Comparison of ENCODE assay signal across 1 cellular context in the genomic region with DNA sequence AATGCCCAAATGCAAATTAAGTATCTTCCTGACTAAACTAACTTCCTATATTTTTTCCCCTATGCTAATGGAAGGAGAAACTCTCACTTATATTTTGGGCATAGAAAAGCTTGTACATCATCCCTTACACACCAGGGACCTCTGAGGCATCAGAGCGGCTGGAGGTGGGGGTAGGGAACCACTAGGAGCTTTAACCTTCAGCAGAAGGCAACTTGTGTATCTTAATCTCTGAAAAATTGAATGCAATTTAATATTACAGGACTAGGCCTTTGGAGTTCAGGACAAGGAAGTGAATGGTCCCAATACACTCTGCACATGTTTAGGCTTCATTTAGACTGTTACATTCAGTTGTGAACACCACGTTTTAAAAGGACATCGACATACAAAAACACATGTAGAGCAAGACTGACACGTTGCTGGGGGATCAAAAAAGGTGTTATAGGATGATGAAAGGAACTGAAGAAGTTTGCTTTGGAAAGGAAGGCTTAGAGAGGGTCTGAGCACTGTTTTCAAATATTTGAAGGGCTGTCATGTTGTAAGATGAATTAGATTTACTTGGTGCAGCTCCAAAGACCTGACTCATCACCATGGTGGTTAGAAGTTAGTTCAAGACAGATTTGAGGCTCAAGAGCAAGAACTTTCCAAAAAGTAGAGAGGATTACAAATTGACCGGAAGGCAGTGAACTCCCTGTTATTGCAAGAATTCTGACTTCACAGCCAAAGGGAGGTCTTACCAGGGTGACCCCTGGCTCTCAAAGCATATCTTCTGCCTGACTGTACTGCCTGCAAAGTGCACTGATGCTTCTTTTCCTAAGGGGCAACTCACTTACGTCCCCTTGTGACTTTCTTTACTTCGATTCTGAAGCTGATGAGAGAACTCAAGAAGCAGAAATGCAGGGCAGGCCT.
TF ChIP-seq lines count a peak whose summit lies in the region.

No MANE protein-coding gene starts in this region.

TF ChIP-seq in K562, 482 proteins besides CTCF, POLR2A, EP300 and RAD21 (continued from another document):
- TF ChIP-seq, protein P1, sequence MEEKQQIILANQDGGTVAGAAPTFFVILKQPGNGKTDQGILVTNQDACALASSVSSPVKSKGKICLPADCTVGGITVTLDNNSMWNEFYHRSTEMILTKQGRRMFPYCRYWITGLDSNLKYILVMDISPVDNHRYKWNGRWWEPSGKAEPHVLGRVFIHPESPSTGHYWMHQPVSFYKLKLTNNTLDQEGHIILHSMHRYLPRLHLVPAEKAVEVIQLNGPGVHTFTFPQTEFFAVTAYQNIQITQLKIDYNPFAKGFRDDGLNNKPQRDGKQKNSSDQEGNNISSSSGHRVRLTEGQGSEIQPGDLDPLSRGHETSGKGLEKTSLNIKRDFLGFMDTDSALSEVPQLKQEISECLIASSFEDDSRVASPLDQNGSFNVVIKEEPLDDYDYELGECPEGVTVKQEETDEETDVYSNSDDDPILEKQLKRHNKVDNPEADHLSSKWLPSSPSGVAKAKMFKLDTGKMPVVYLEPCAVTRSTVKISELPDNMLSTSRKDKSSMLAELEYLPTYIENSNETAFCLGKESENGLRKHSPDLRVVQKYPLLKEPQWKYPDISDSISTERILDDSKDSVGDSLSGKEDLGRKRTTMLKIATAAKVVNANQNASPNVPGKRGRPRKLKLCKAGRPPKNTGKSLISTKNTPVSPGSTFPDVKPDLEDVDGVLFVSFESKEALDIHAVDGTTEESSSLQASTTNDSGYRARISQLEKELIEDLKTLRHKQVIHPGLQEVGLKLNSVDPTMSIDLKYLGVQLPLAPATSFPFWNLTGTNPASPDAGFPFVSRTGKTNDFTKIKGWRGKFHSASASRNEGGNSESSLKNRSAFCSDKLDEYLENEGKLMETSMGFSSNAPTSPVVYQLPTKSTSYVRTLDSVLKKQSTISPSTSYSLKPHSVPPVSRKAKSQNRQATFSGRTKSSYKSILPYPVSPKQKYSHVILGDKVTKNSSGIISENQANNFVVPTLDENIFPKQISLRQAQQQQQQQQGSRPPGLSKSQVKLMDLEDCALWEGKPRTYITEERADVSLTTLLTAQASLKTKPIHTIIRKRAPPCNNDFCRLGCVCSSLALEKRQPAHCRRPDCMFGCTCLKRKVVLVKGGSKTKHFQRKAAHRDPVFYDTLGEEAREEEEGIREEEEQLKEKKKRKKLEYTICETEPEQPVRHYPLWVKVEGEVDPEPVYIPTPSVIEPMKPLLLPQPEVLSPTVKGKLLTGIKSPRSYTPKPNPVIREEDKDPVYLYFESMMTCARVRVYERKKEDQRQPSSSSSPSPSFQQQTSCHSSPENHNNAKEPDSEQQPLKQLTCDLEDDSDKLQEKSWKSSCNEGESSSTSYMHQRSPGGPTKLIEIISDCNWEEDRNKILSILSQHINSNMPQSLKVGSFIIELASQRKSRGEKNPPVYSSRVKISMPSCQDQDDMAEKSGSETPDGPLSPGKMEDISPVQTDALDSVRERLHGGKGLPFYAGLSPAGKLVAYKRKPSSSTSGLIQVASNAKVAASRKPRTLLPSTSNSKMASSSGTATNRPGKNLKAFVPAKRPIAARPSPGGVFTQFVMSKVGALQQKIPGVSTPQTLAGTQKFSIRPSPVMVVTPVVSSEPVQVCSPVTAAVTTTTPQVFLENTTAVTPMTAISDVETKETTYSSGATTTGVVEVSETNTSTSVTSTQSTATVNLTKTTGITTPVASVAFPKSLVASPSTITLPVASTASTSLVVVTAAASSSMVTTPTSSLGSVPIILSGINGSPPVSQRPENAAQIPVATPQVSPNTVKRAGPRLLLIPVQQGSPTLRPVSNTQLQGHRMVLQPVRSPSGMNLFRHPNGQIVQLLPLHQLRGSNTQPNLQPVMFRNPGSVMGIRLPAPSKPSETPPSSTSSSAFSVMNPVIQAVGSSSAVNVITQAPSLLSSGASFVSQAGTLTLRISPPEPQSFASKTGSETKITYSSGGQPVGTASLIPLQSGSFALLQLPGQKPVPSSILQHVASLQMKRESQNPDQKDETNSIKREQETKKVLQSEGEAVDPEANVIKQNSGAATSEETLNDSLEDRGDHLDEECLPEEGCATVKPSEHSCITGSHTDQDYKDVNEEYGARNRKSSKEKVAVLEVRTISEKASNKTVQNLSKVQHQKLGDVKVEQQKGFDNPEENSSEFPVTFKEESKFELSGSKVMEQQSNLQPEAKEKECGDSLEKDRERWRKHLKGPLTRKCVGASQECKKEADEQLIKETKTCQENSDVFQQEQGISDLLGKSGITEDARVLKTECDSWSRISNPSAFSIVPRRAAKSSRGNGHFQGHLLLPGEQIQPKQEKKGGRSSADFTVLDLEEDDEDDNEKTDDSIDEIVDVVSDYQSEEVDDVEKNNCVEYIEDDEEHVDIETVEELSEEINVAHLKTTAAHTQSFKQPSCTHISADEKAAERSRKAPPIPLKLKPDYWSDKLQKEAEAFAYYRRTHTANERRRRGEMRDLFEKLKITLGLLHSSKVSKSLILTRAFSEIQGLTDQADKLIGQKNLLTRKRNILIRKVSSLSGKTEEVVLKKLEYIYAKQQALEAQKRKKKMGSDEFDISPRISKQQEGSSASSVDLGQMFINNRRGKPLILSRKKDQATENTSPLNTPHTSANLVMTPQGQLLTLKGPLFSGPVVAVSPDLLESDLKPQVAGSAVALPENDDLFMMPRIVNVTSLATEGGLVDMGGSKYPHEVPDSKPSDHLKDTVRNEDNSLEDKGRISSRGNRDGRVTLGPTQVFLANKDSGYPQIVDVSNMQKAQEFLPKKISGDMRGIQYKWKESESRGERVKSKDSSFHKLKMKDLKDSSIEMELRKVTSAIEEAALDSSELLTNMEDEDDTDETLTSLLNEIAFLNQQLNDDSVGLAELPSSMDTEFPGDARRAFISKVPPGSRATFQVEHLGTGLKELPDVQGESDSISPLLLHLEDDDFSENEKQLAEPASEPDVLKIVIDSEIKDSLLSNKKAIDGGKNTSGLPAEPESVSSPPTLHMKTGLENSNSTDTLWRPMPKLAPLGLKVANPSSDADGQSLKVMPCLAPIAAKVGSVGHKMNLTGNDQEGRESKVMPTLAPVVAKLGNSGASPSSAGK (IDR thresholded peaks at IDR 0.05) = peak; percentile 87
- peak; percentile 68 for TF ChIP-seq NFIC (IDR thresholded peaks at IDR 0.05)
